In genomic region chr14:78399316-78399889, GRCh38 we compare ENCODE assay signal across 12 cellular contexts.
A peak's percentile ranks its signal among the peaks of the same experiment; 100 is the strongest.
DNase-seq lines count a peak whose midpoint lies in the region; ATAC-seq and TF ChIP-seq lines count a peak whose summit lies in the region.
"Had no signal": no experiment of that assay in that cellular context is flagged by ENCODE, and none has a peak within 500 bp of the region (broad histone marks: within the 10 kb centered on the region; RNA-seq: fewer than 3 reads in every experiment).

No MANE protein-coding gene starts in this region.

- no peaks in the 10 kb centered on the region for H3K36me3 ChIP-seq in cardiac muscle cell
- no peaks in the 10 kb centered on the region for H3K36me3 ChIP-seq in right atrium auricular region
- H3K36me3 ChIP-seq: gastroesophageal sphincter, SJSA1 had no signal

- DNase-seq in cardiac muscle cell (ENCODE audit: low read depth in 1 of 2, low spot score in 1 of 2) (peak; percentile 24 to 77), right atrium auricular region (ENCODE audit: low spot score) (no peak), OCI-M1 (lab: John Stamatoyannopoulos, UW) (peak; percentile 47), erythroblast (lab: John Stamatoyannopoulos, UW) (peak; percentile 39 to 64), stromal cell of bone marrow (ENCODE audit: low read depth) (peak; percentile 12), NCI-H1417 (lab: John Stamatoyannopoulos, UW) (no peak)
- DNase-seq: central memory CD4-positive, alpha-beta T cell; NCI-H2171 had no signal

- H3K4me3 ChIP-seq in cardiac muscle cell (no peak overlapping the region), right atrium auricular region (no peak overlapping the region)
- H3K4me3 ChIP-seq: gastroesophageal sphincter, SJSA1 had no signal

- ATAC-seq in HG03025 (IDR thresholded peaks at IDR 0.05; ENCODE audit: low FRiP score, unreplicated experiment), result no peak
- no peak for ATAC-seq in HG03097 (IDR thresholded peaks at IDR 0.05; ENCODE audit: low FRiP score, unreplicated experiment)
- ATAC-seq: gastroesophageal sphincter had no signal

- H3K27me3 ChIP-seq in cardiac muscle cell (no peaks in the 10 kb centered on the region), right atrium auricular region (no peaks in the 10 kb centered on the region)
- H3K27me3 ChIP-seq: SJSA1 had no signal

- H3K9me3 ChIP-seq in cardiac muscle cell (ENCODE audit: low read depth), result no peaks in the 10 kb centered on the region
- no peaks in the 10 kb centered on the region for H3K9me3 ChIP-seq in right atrium auricular region
- H3K9me3 ChIP-seq: gastroesophageal sphincter, SJSA1 had no signal

- TF ChIP-seq CTCF in cardiac muscle cell (IDR thresholded peaks at IDR 0.05; ENCODE audit: low read depth, low read length) (no peak), right atrium auricular region (IDR thresholded peaks at IDR 0.05) (no peak)

- no peak overlapping the region for H3K27ac ChIP-seq in cardiac muscle cell
- H3K27ac ChIP-seq in right atrium auricular region, result no peak overlapping the region
- H3K27ac ChIP-seq: gastroesophageal sphincter, SJSA1 had no signal

- no peaks in the 10 kb centered on the region for H3K4me1 ChIP-seq in cardiac muscle cell (ENCODE audit: low read depth)
- no peaks in the 10 kb centered on the region for H3K4me1 ChIP-seq in right atrium auricular region
- H3K4me1 ChIP-seq: gastroesophageal sphincter, SJSA1 had no signal

- no peak for TF ChIP-seq POLR2A in erythroblast (IDR thresholded peaks at IDR 0.05; ENCODE audit: low read length)

Comparison
In these comparisons a context has a peak if more than half of its experiments do, and no peak if none do; other contexts are left out.
1. DNase-seq: peak in cardiac muscle cell (2 of 2), OCI-M1 (single experiment), erythroblast (2 of 2) and stromal cell of bone marrow (single experiment); none in right atrium auricular region (single experiment) and NCI-H1417 (0 of 3).